Comparison of ENCODE assay signal across 17 cellular contexts in genomic region chr12:63387736-63388135, GRCh38.
DNase-seq lines count a peak whose midpoint lies in the region; FAIRE-seq and TF ChIP-seq lines count a peak whose summit lies in the region.
"Had no signal": no experiment of that assay in that cellular context is flagged by ENCODE, and none has a peak within 500 bp of the region (broad histone marks: within the 10 kb centered on the region; RNA-seq: fewer than 3 reads in every experiment).

No MANE protein-coding gene starts in this region.

- H3K18ac ChIP-seq in H1 (ENCODE audit: extremely low read depth, low read length) = no peak overlapping the region
- H3K18ac ChIP-seq in mesendoderm (ENCODE audit: low read length) = peak overlapping the region; percentile 68

- H3K56ac ChIP-seq in H1 (replicated peaks; ENCODE audit: insufficient read length, low read depth, low read length) (no peak overlapping the region), mesendoderm (ENCODE audit: low read length) (no peak overlapping the region)

- 88% methylated on average over 3 of the region's 3 CpGs; no CpG with 5 or more reads in 1 of the 2 experiments for WGBS in H1 (ENCODE audit: extremely low coverage in 1 of 2, insufficient coverage in 1 of 2, insufficient read length in 1 of 2, insufficient replicate concordance in 2 of 2, low coverage in 1 of 2, low lambda C conversion rate in 2 of 2, missing lambda C conversion rate in 1 of 2), 2 experiments
- no CpG with 5 or more reads among the region's 3 CpGs for WGBS in mesendoderm (ENCODE audit: extremely low coverage, insufficient coverage, low lambda C conversion rate)

- H2BK120ac ChIP-seq in H1 (replicated peaks; ENCODE audit: low read depth, low read length) = no peak overlapping the region
- H2BK120ac ChIP-seq in mesendoderm (ENCODE audit: low read depth, low read length) = no peak overlapping the region

- H4K5ac ChIP-seq in H1 (ENCODE audit: insufficient read length, low read depth, low read length) (no peak overlapping the region), mesendoderm (ENCODE audit: low read length) (no peak overlapping the region)

- no peak overlapping the region for H2BK12ac ChIP-seq in H1 (ENCODE audit: low read depth, low read length)

- H4K91ac ChIP-seq in H1 (replicated peaks; ENCODE audit: insufficient read length, low read length) = no peak overlapping the region

- DNase-seq in DMS53 (lab: John Stamatoyannopoulos, UW) (peak; percentile 42), DMS53 treated with DMSO at 0.1 percent for 48 hours (lab: John Stamatoyannopoulos, UW; ENCODE audit: unreplicated experiment) (no peak), H1 (ENCODE audit: low read depth in 1 of 2, low spot score in 2 of 2) (no peak), mesendoderm (no peak), NCI-H446 (lab: John Stamatoyannopoulos, UW) (no peak), GDM1 (lab: John Stamatoyannopoulos, UW) (no peak), islet precursor cell (no peak), dorsolateral prefrontal cortex (no peak)
- DNase-seq: 8988T; AML-193; CD8-positive, alpha-beta memory T cell; DMS79; GOT3 had no signal

- H2BK15ac ChIP-seq in H1 (ENCODE audit: low read length) (no peak overlapping the region), mesendoderm (replicated peaks; ENCODE audit: low read depth) (no peak overlapping the region)

- no peak overlapping the region for H2BK20ac ChIP-seq in H1 (ENCODE audit: low read length)

- H2AK5ac ChIP-seq in H1 (ENCODE audit: low read depth, low read length) = no peak overlapping the region
- H2AK5ac ChIP-seq in mesendoderm (ENCODE audit: low read length) = no peak overlapping the region

- no peak overlapping the region for H3K14ac ChIP-seq in H1 (ENCODE audit: insufficient read length)

- H3K4me2 ChIP-seq in H1 (ENCODE audit: insufficient read depth in 1 of 2, low read depth in 2 of 2, low read length in 2 of 2) (no peak overlapping the region), mesendoderm (ENCODE audit: low read length) (no peak overlapping the region)
- H3K4me2 ChIP-seq: BLaER1 had no signal

- TF ChIP-seq CTCF in H1 (IDR thresholded peaks at IDR 0.05; ENCODE audit: control extremely low read depth in 1 of 3, insufficient read depth in 1 of 3, low read depth in 1 of 3, low read length in 3 of 3) (no peak), dorsolateral prefrontal cortex (IDR thresholded peaks at IDR 0.05 in 54 of 56, conservative IDR thresholded peaks at IDR 0.05 in 2 of 56; ENCODE audit: low read depth in 1 of 56, partially characterized antibody in 56 of 56) (no peak)

- intact Hi-C loops in dorsolateral prefrontal cortex (cut with DNase I) = no loop called here

- no peak overlapping the region for H3K9ac ChIP-seq in H1 (replicated peaks in 1 of 4; ENCODE audit: extremely low read depth in 1 of 4, low read depth in 3 of 4, low read length in 3 of 4)
- H3K9ac ChIP-seq in mesendoderm (ENCODE audit: low read length) = no peak overlapping the region
- H3K9ac ChIP-seq: BLaER1 had no signal

- no peak overlapping the region for H3K23ac ChIP-seq in H1 (ENCODE audit: insufficient read length)
- H3K23ac ChIP-seq in mesendoderm (ENCODE audit: low read length) = no peak overlapping the region

- H3K23me2 ChIP-seq in H1 (ENCODE audit: low read depth, low read length) = no peaks in the 10 kb centered on the region

- H3K27ac ChIP-seq in H1 (ENCODE audit: low read depth, low read length) = no peak overlapping the region
- no peak overlapping the region for H3K27ac ChIP-seq in mesendoderm (ENCODE audit: low read depth, low read length)
- H3K27ac ChIP-seq in dorsolateral prefrontal cortex = no peak overlapping the region
- H3K27ac ChIP-seq: BLaER1 had no signal

- H3K4ac ChIP-seq in H1 (replicated peaks; ENCODE audit: insufficient read length, low read depth, low read length) = no peak overlapping the region
- H3K4ac ChIP-seq in mesendoderm (ENCODE audit: low read depth, low read length) = no peak overlapping the region

- CTCF ChIA-PET in H1 (lab: Charles Lee; ENCODE audit: partially characterized antibody) = no interaction called here

- H3K36me3 ChIP-seq in H1 (ENCODE audit: control insufficient read depth in 2 of 4, insufficient read depth in 4 of 4, low read length in 3 of 4) (no peaks in the 10 kb centered on the region), mesendoderm (ENCODE audit: control insufficient read depth, insufficient read depth, low read length) (no peaks in the 10 kb centered on the region)
- H3K36me3 ChIP-seq: BLaER1, HAP-1 had no signal

- peak overlapping the region; percentile 85; the same call in 1 of the 2 replicates for H2AFZ ChIP-seq in H1 (ENCODE audit: low read length)

- H4K8ac ChIP-seq in H1 (ENCODE audit: extremely low read depth, insufficient read depth, low read length) (no peak overlapping the region), mesendoderm (ENCODE audit: low read depth, low read length) (no peak overlapping the region)

- no peaks in the 10 kb centered on the region for H4K20me1 ChIP-seq in H1 (replicated peaks in 1 of 2; ENCODE audit: control insufficient read depth in 1 of 2, insufficient read depth in 2 of 2, low read length in 2 of 2)
- H4K20me1 ChIP-seq: BLaER1 had no signal

- no peak for FAIRE-seq in H1 (lab: Jason Lieb, UNC)
- FAIRE-seq: GM12891 had no signal

- POLR2A ChIA-PET in H1 (lab: Charles Lee; ENCODE audit: partially characterized antibody) = no interaction called here

- no peaks in the 10 kb centered on the region for H3K79me1 ChIP-seq in H1 (ENCODE audit: low read depth, low read length)
- no peaks in the 10 kb centered on the region for H3K79me1 ChIP-seq in mesendoderm (ENCODE audit: low read length)

- no peak for TF ChIP-seq EP300 in H1 (IDR thresholded peaks at IDR 0.05; ENCODE audit: borderline replicate concordance in 1 of 2, low read depth in 2 of 2, low read length in 2 of 2)

- no peaks in the 10 kb centered on the region for H3K9me3 ChIP-seq in H1 (ENCODE audit: insufficient read depth in 2 of 2, low read depth in 1 of 2, low read length in 1 of 2)
- H3K9me3 ChIP-seq: BLaER1, Caco-2, HAP-1 had no signal

- TF ChIP-seq POLR2A in H1 (IDR thresholded peaks at IDR 0.05; ENCODE audit: control extremely low read depth in 1 of 2, low read depth in 2 of 2, low read length in 2 of 2) = no peak

- H3K4me1 ChIP-seq in H1 (replicated peaks in 1 of 4; ENCODE audit: control insufficient read depth in 3 of 4, insufficient read depth in 4 of 4, low read length in 3 of 4) (peaks cover 0 to 4% (median under 1%) of the 10 kb centered on the region in 4 experiments; a peak in 1 of 7 replicates), mesendoderm (ENCODE audit: control insufficient read depth, low read depth, low read length) (peaks cover 7% of the 10 kb centered on the region)
- H3K4me1 ChIP-seq: BLaER1, HAP-1 had no signal

- no peaks in the 10 kb centered on the region for H3K27me3 ChIP-seq in H1 (replicated peaks in 1 of 4; ENCODE audit: control insufficient read depth in 3 of 4, extremely low read depth in 1 of 4, insufficient read depth in 3 of 4, low read length in 3 of 4)
- H3K27me3 ChIP-seq in mesendoderm (ENCODE audit: insufficient read depth, low read length, poor library complexity) = no peaks in the 10 kb centered on the region
- no peaks in the 10 kb centered on the region for H3K27me3 ChIP-seq in dorsolateral prefrontal cortex
- H3K27me3 ChIP-seq: BLaER1 had no signal

- TF ChIP-seq RAD21 in H1 (IDR thresholded peaks at IDR 0.05 in 1 of 2, conservative IDR thresholded peaks at IDR 0.05 in 1 of 2; ENCODE audit: low read depth in 2 of 2, low read length in 2 of 2) = no peak

- H3K4me3 ChIP-seq in H1 (ENCODE audit: extremely low read depth in 1 of 4, insufficient read depth in 2 of 4, low read depth in 3 of 4, low read length in 4 of 4) (no peak overlapping the region), mesendoderm (ENCODE audit: low read length) (no peak overlapping the region), dorsolateral prefrontal cortex (no peak overlapping the region)
- H3K4me3 ChIP-seq: BLaER1, HAP-1 had no signal

- H3K79me2 ChIP-seq in H1 (ENCODE audit: control insufficient read depth in 1 of 2, insufficient read depth in 2 of 2, low read length in 2 of 2) = no peaks in the 10 kb centered on the region
- no peaks in the 10 kb centered on the region for H3K79me2 ChIP-seq in mesendoderm (ENCODE audit: control insufficient read depth, insufficient read depth, low read length)

- H2BK5ac ChIP-seq in H1 (ENCODE audit: low read depth, low read length) = no peak overlapping the region
- no peak overlapping the region for H2BK5ac ChIP-seq in mesendoderm (ENCODE audit: low read length)

TF ChIP-seq in H1, 55 proteins besides CTCF, POLR2A, EP300 and RAD21 (continues in another document):
- TF ChIP-seq TEAD4 (IDR thresholded peaks at IDR 0.05; ENCODE audit: low read depth, low read length) = no peak
- no peak for TF ChIP-seq JUND (IDR thresholded peaks at IDR 0.05; ENCODE audit: low read length)
- no peak for TF ChIP-seq BRCA1 (IDR thresholded peaks at IDR 0.05; ENCODE audit: low read depth, low read length)
- TF ChIP-seq, protein P1, sequence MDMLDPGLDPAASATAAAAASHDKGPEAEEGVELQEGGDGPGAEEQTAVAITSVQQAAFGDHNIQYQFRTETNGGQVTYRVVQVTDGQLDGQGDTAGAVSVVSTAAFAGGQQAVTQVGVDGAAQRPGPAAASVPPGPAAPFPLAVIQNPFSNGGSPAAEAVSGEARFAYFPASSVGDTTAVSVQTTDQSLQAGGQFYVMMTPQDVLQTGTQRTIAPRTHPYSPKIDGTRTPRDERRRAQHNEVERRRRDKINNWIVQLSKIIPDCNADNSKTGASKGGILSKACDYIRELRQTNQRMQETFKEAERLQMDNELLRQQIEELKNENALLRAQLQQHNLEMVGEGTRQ (IDR thresholded peaks at IDR 0.05; ENCODE audit: low read length) = no peak
- TF ChIP-seq ASH2L (IDR thresholded peaks at IDR 0.05; ENCODE audit: low read length) = no peak
- no peak for TF ChIP-seq SIN3A (conservative IDR thresholded peaks at IDR 0.05 in 1 of 2, IDR thresholded peaks at IDR 0.05 in 1 of 2; ENCODE audit: low read depth in 1 of 2, low read length in 2 of 2)
- TF ChIP-seq EGR1 (IDR thresholded peaks at IDR 0.05; ENCODE audit: borderline replicate concordance, low read depth, low read length) = no peak
- no peak for TF ChIP-seq FOSL1 (IDR thresholded peaks at IDR 0.05; ENCODE audit: insufficient read depth, low read depth, low read length)
- no peak for TF ChIP-seq E2F6 (IDR thresholded peaks at IDR 0.05)
- no peak for TF ChIP-seq HDAC2 (IDR thresholded peaks at IDR 0.05; ENCODE audit: borderline replicate concordance in 1 of 2, low read depth in 2 of 2, low read length in 2 of 2)
- TF ChIP-seq BCL11A (IDR thresholded peaks at IDR 0.05; ENCODE audit: low read depth in 2 of 2, low read length in 2 of 2) = no peak
- TF ChIP-seq KDM5A (IDR thresholded peaks at IDR 0.05; ENCODE audit: low read length) = no peak
- TF ChIP-seq BACH1 (IDR thresholded peaks at IDR 0.05; ENCODE audit: low read length) = no peak
